In genomic region chr3:139930201-139930600, GRCh38 we compare ENCODE assay signal across 17 cellular contexts. TPM values are rescaled to one million over a fixed set of nuclear protein-coding genes. Genes with fewer than 3 reads are reported as not detected.
DNase-seq lines count a peak whose midpoint lies in the region; ATAC-seq and TF ChIP-seq lines count a peak whose summit lies in the region.
"Had no signal": no experiment of that assay in that cellular context is flagged by ENCODE, and none has a peak within 500 bp of the region (broad histone marks: within the 10 kb centered on the region; RNA-seq: fewer than 3 reads in every experiment).

No MANE protein-coding gene starts in this region.

- TF ChIP-seq POLR2A in esophagus muscularis mucosa (IDR thresholded peaks at IDR 0.05; ENCODE audit: low read depth), result no peak

- H3K27me3 ChIP-seq in esophagus muscularis mucosa, result peaks cover 0 to 19% (median 4%) of the 10 kb centered on the region in 4 donors

- no peak overlapping the region for H3K27ac ChIP-seq in esophagus muscularis mucosa (replicated peaks in 1 of 4)

- ATAC-seq in GM21515 (IDR thresholded peaks at IDR 0.05; ENCODE audit: unreplicated experiment), result no peak
- ATAC-seq: HepG2 had no signal

- peaks cover 6 to 10% (median 9%) of the 10 kb centered on the region in 4 donors for H3K4me1 ChIP-seq in esophagus muscularis mucosa
- H3K4me1 ChIP-seq: BE2C, HAP-1 had no signal

- peak; percentile 81 for DNase-seq in LNCaP clone FGC (ENCODE audit: low read depth)
- DNase-seq in SW480 (ENCODE audit: low spot score), result peak; percentile 36
- DNase-seq in esophagus muscularis mucosa (ENCODE audit: extremely low spot score), result peak; percentile 37
- DNase-seq in renal cortical epithelial cell (ENCODE audit: low read depth), result peak; percentile 27
- no peak for DNase-seq in cerebellum (ENCODE audit: low spot score)
- DNase-seq in AG20443 (ENCODE audit: low spot score), result no peak
- DNase-seq: BE2C; C1 segment of cervical spinal cord; CD4-positive, CD25-positive, alpha-beta regulatory T cell; CD8-positive, alpha-beta memory T cell; COR-L47; DMS 273 treated with DMSO at 0.1 percent for 48 hours; DMS79; GDM1 had no signal

- H3K9me3 ChIP-seq in esophagus muscularis mucosa, result no peaks in the 10 kb centered on the region
- H3K9me3 ChIP-seq: BE2C, HAP-1 had no signal

- TF ChIP-seq EP300 in esophagus muscularis mucosa (IDR thresholded peaks at IDR 0.05), result no peak

- WGBS in esophagus muscularis mucosa, result 52% methylated on average over 1 of the region's 1 CpG

- TF ChIP-seq CTCF in LNCaP clone FGC (IDR thresholded peaks at IDR 0.05; ENCODE audit: control insufficient read depth, extremely low read depth, insufficient read depth), result no peak
- TF ChIP-seq CTCF in esophagus muscularis mucosa (IDR thresholded peaks at IDR 0.05), result no peak

- intact Hi-C loops in esophagus muscularis mucosa (cut with DNase I), result loop anchor here (10.0 kb wide), 1 partner anchor 935 kb away; no protein-coding TSS in a partner anchor

- no peak overlapping the region for H3K4me3 ChIP-seq in LNCaP clone FGC (ENCODE audit: low read depth, low read length)
- H3K4me3 ChIP-seq in esophagus muscularis mucosa, result no peak overlapping the region
- H3K4me3 ChIP-seq: HAP-1 had no signal

- H3K36me3 ChIP-seq in esophagus muscularis mucosa, result no peaks in the 10 kb centered on the region
- H3K36me3 ChIP-seq: BE2C, HAP-1 had no signal

RNA-seq across cellular contexts. Expression of gene CLSTN2, which starts 4.8 kb away (rescaled TPM):
- total RNA-seq in esophagus muscularis mucosa (1 to 10 TPM; 3.7 to 9.5 (median 7.4) TPM), renal cortical epithelial cell (10.2 and 49.7 TPM in 2 replicates), cerebellum (26.9 TPM)
- total RNA-seq: CD4-positive, CD25-positive, alpha-beta regulatory T cell; CD8-positive, alpha-beta memory T cell; HepG2 had no signal

Comparison
In these comparisons a context has a peak if more than half of its experiments do, and no peak if none do; other contexts are left out.
1. DNase-seq: peak in LNCaP clone FGC (single experiment), SW480 (single experiment), esophagus muscularis mucosa (single experiment) and renal cortical epithelial cell (single experiment); none in cerebellum (single experiment) and AG20443 (single experiment).